ENCODE assay signal across 26 cellular contexts in the genomic region with DNA sequence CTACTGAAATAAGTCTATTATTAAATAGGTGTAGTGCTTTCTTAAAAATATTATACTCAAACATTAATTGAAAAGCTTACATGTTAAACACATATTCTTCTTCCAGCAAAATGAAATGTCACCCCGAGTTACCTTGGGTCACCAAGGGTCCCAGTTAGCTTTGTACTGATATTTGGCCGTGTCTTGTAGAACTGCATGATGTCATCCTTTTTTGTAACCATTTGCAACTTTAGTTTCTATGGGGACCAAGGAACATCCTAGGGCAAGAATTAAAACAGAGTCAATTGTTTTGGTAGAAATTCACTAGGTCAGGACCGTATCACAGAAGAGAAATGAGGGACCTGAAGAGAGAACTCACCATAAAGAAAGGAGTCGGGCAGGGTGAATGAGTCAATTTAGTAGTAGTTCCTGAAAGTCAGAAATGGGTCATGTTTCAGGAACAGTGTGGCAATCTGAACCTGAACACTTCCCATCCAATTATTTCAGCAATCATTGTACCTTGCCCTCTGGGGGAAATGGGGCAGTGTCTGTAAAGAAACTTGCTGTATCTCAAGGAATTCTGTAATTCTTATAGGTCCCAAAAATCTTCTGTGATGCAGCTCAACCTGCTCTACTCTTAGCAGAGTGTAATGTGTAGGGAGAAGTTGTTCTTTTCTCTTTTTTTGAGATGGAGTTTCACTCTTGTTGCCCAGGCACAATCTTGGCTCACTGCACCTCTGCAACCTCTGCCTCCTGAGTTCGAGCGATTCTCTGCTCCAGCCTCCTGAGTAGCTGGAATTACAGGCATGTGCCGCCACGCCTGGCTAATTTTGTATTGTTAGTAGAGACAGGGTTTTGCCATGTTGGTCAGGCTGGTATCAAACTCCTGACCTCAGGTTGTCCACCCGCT. TPM values are rescaled to one million over a fixed set of nuclear protein-coding genes. Genes with fewer than 3 reads are reported as not detected.
DNase-seq lines count a peak whose midpoint lies in the region; TF ChIP-seq lines count a peak whose summit lies in the region.
"Had no signal": no experiment of that assay in that cellular context is flagged by ENCODE, and none has a peak within 500 bp of the region (broad histone marks: within the 10 kb centered on the region; RNA-seq: fewer than 3 reads in every experiment).

No MANE protein-coding gene starts in this region.

- H3K9me3 ChIP-seq in H9 (ENCODE audit: control insufficient read depth, low read depth, low read length) = no peaks in the 10 kb centered on the region
- no peaks in the 10 kb centered on the region for H3K9me3 ChIP-seq in testis
- H3K9me3 ChIP-seq: heart right ventricle, left ventricle myocardium inferior, SK-N-SH, spleen, thoracic aorta had no signal

- H3T11ph ChIP-seq in H9 (ENCODE audit: low read length) = no peak overlapping the region

- no peaks in the 10 kb centered on the region for H3K23me2 ChIP-seq in H9 (ENCODE audit: insufficient read length, low read depth, low read length, poor library complexity, severe bottlenecking)

- peaks cover 4 to 7% of the 10 kb centered on the region in 2 experiments for H3K4me1 Mint-ChIP-seq in H9

- H3K18ac ChIP-seq in H9 (ENCODE audit: insufficient read length, low read depth, low read length) = no peak overlapping the region

- peaks cover 10% of the 10 kb centered on the region for H3K27me3 Mint-ChIP-seq in H9 (ENCODE audit: low read depth)

- no peak overlapping the region for H4K5ac ChIP-seq in H9 (ENCODE audit: insufficient read length, low read depth, low read length)

- H3K27me3 ChIP-seq in H9 (ENCODE audit: insufficient read depth, low read length) = no peaks in the 10 kb centered on the region
- H3K27me3 ChIP-seq in testis = no peaks in the 10 kb centered on the region
- H3K27me3 ChIP-seq: dorsolateral prefrontal cortex, spleen had no signal

- no peak overlapping the region for H2AK5ac ChIP-seq in H9 (ENCODE audit: insufficient read length, low read length)

- H3K79me1 ChIP-seq in H9 (ENCODE audit: insufficient read depth, low read depth, low read length, poor library complexity, severe bottlenecking) = no peaks in the 10 kb centered on the region

- no peak overlapping the region for H3K4me3 ChIP-seq in epithelial cell of esophagus (ENCODE audit: low read length)
- H3K4me3 ChIP-seq in testis = no peak overlapping the region
- H3K4me3 ChIP-seq: dorsolateral prefrontal cortex, heart right ventricle, left ventricle myocardium inferior, spleen, thoracic aorta had no signal

- H4K8ac ChIP-seq in H9 (replicated peaks; ENCODE audit: insufficient read length, low read depth, low read length) = no peak overlapping the region

- no peak for TF ChIP-seq CTCF in epithelial cell of esophagus (IDR thresholded peaks at IDR 0.05; ENCODE audit: insufficient read depth, low read depth, low read length, missing control alignments)
- TF ChIP-seq CTCF in H9 (conservative IDR thresholded peaks at IDR 0.05) = no peak
- TF ChIP-seq CTCF in testis (IDR thresholded peaks at IDR 0.05) = no peak

- H2AFZ ChIP-seq in H9 (ENCODE audit: low read length) = no peak overlapping the region

- H2BK20ac ChIP-seq in H9 (ENCODE audit: low read depth, low read length, poor library complexity, severe bottlenecking) = no peak overlapping the region

- H3K36me3 Mint-ChIP-seq in H9 (ENCODE audit: insufficient read depth in 1 of 3, low read depth in 3 of 3) = no peaks in the 10 kb centered on the region
- H3K36me3 Mint-ChIP-seq: activated naive CD8-positive, alpha-beta T cell treated with anti-CD3 and anti-CD28 coated beads, Interleukin-2, amount 10 ng/mL, durations not matched to agents 7 days and 5 days; CD14-positive monocyte; IgD-negative memory B cell; naive thymus-derived CD8-positive, alpha-beta T cell; WTC11 had no signal

- H3K4me1 ChIP-seq in H9 (ENCODE audit: insufficient read depth, low read length) (no peaks in the 10 kb centered on the region), testis (peaks cover 6% of the 10 kb centered on the region)

- no peaks in the 10 kb centered on the region for H4K20me1 ChIP-seq in H9 (ENCODE audit: control insufficient read depth, insufficient read depth, insufficient read length)

- H3K4ac ChIP-seq in H9 (ENCODE audit: low read depth, low read length) = no peak overlapping the region

- no peaks in the 10 kb centered on the region for H3K9me3 Mint-ChIP-seq in H9
- H3K9me3 Mint-ChIP-seq: activated naive CD8-positive, alpha-beta T cell treated with anti-CD3 and anti-CD28 coated beads, Interleukin-2, amount 10 ng/mL, durations not matched to agents 7 days and 5 days; IgD-negative memory B cell; naive thymus-derived CD8-positive, alpha-beta T cell; WTC11 had no signal

- H2BK12ac ChIP-seq in H9 (ENCODE audit: insufficient read length, low read depth, low read length) = no peak overlapping the region

- no peak overlapping the region for H3K27ac Mint-ChIP-seq in H9
- H3K27ac Mint-ChIP-seq: activated naive CD8-positive, alpha-beta T cell treated with anti-CD3 and anti-CD28 coated beads, Interleukin-2, amount 10 ng/mL, durations not matched to agents 7 days and 5 days; CD14-positive monocyte; IgD-negative memory B cell; naive thymus-derived CD8-positive, alpha-beta T cell; WTC11 had no signal

- no peak overlapping the region for H3K27ac ChIP-seq in H9 (ENCODE audit: insufficient read length, low read depth, low read length)
- no peak overlapping the region for H3K27ac ChIP-seq in testis
- H3K27ac ChIP-seq: dorsolateral prefrontal cortex, heart right ventricle, left ventricle myocardium inferior, spleen, thoracic aorta had no signal

- no peaks in the 10 kb centered on the region for H3K36me3 ChIP-seq in testis (ENCODE audit: low read depth, missing control alignments)
- H3K36me3 ChIP-seq: heart right ventricle, left ventricle myocardium inferior, spleen, thoracic aorta had no signal

- intact Hi-C loops in testis (cut with DNase I; ENCODE audit: low total_unique reads) = no loop called here

- H3K4me2 ChIP-seq in H9 (ENCODE audit: insufficient read depth, insufficient read length, low read length) = no peak overlapping the region
- H3K4me2 ChIP-seq: SK-N-SH had no signal

- H3K56ac ChIP-seq in H9 (ENCODE audit: insufficient read length, low read depth, low read length) = no peak overlapping the region

- no peak overlapping the region for H2BK5ac ChIP-seq in H9 (ENCODE audit: insufficient read length, low read length)

- H3K79me2 ChIP-seq in H9 (ENCODE audit: insufficient read depth, low read length) = no peaks in the 10 kb centered on the region

- H2BK15ac ChIP-seq in H9 (ENCODE audit: low read depth, low read length) = no peak overlapping the region

- DNase-seq in HPDE6-E6E7 (ENCODE audit: extremely low spot score) = peak; percentile 11
- DNase-seq in OCI-M1 (lab: John Stamatoyannopoulos, UW) = peak; percentile 58
- peak; percentile 70 for DNase-seq in epithelial cell of esophagus (ENCODE audit: low read depth)
- DNase-seq in renal cortical epithelial cell (ENCODE audit: low read depth) = peak; percentile 66
- DNase-seq in H9 = no peak
- no peak for DNase-seq in testis
- no peak for DNase-seq in anterior cingulate cortex (lab: John Stamatoyannopoulos, UW)
- DNase-seq: activated CD4-positive, alpha-beta T cell treated with anti-CD3 and anti-CD28 coated beads, Interleukin-2, amount 50 U/mL, for 4 hours; activated CD8-positive, alpha-beta memory T cell treated with anti-CD3 and anti-CD28 coated beads, Interleukin-2, amount 50 U/mL, for 48 hours; activated naive CD8-positive, alpha-beta T cell treated with anti-CD3 and anti-CD28 coated beads, Interleukin-2, amount 10 ng/mL, durations not matched to agents 7 days and 5 days; cerebellar nuclear complex; dorsolateral prefrontal cortex; EL; heart right ventricle; left ventricle myocardium inferior; midbrain; naive thymus-derived CD8-positive, alpha-beta T cell; NCI-H510A treated with DMSO at 0.1 percent for 48 hours; SK-N-SH; spleen; stimulated activated CD4-positive, alpha-beta T cell treated with anti-CD3 and anti-CD28 coated beads, Interleukin-4, amount 100 ng/mL, for 1 hour; stimulated activated naive CD4-positive, alpha-beta T cell had no signal

- no peak overlapping the region for H2BK120ac ChIP-seq in H9 (ENCODE audit: low read depth, low read length, poor library complexity, severe bottlenecking)

- TF ChIP-seq POLR2A in testis (IDR thresholded peaks at IDR 0.05) = no peak

- H4K91ac ChIP-seq in H9 (ENCODE audit: insufficient read length, low read depth, low read length) = no peak overlapping the region

- no peak overlapping the region for H3K14ac ChIP-seq in H9 (ENCODE audit: insufficient read depth, low read length)

- no peak overlapping the region for H3K4me3 Mint-ChIP-seq in H9
- H3K4me3 Mint-ChIP-seq: activated naive CD8-positive, alpha-beta T cell treated with anti-CD3 and anti-CD28 coated beads, Interleukin-2, amount 10 ng/mL, durations not matched to agents 7 days and 5 days; CD14-positive monocyte; IgD-negative memory B cell; naive thymus-derived CD8-positive, alpha-beta T cell; WTC11 had no signal

- H3K23ac ChIP-seq in H9 (ENCODE audit: insufficient read length, low read depth, low read length) = no peak overlapping the region

- no peak overlapping the region for H3K9ac ChIP-seq in H9 (ENCODE audit: extremely low read depth, insufficient read length, low read length)
- H3K9ac ChIP-seq: SK-N-SH had no signal

- no CpG with 5 or more reads among the region's 9 CpGs for WGBS in H9 (ENCODE audit: extremely low coverage, insufficient read length, low lambda C conversion rate)
- 74 to 78% methylated on average over 9 of the region's 9 CpGs for WGBS in testis, 2 donors

RNA-seq across cellular contexts. Expression of a gene that starts 5.4 kb away (rescaled TPM):
- total RNA-seq in renal cortical epithelial cell = 6.9 and 20.4 TPM in 2 replicates
- 7.6 and 9.8 TPM in 2 replicates for total RNA-seq in H9 (2021)
- 10 to 100 TPM; 29.3 to 32.4 TPM for total RNA-seq in testis
- polyA plus RNA-seq in testis (ENCODE audit: insufficient read depth, low read depth, low replicate concordance) = 16.5 TPM

Comparison
In these comparisons a context has a peak if more than half of its experiments do, and no peak if none do; other contexts are left out.
1. DNase-seq: peak in HPDE6-E6E7 (single experiment), OCI-M1 (single experiment), epithelial cell of esophagus (single experiment) and renal cortical epithelial cell (single experiment); none in H9 (single experiment), testis (single experiment) and anterior cingulate cortex (0 of 58).